ENCODE assay signal across 24 cellular contexts in the genomic region with DNA sequence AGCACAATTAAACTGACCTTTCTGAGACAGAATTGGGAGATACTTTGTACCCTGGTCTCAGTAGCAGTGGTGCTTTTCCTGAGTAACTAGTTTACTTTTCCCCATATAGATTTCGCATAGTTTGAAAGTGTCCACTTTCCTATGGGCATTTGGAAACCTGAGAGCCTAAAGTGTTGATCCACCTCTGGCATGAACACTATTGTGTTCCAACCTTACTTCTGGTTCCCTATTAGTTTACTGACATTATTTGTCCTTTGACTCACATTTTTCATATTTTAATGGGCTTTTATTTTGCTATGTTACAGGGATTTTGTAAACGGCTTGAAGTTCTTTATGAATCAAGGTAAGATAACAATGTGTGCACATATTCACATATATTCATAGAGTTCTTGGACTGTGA.
"Had no signal": no experiment of that assay in that cellular context is flagged by ENCODE, and none has a peak within 500 bp of the region (broad histone marks: within the 10 kb centered on the region; RNA-seq: fewer than 3 reads in every experiment).

No MANE protein-coding gene starts in this region.

- DNase-seq: colonic mucosa; cortex of kidney; dermis blood vessel endothelial cell; dorsolateral prefrontal cortex; effector CD4-positive, alpha-beta T cell; effector CD8-positive, alpha-beta T cell; effector memory CD4-positive, alpha-beta T cell; effector memory CD8-positive, alpha-beta T cell; endodermal cell; erythroblast; esophagus squamous epithelium; foreskin fibroblast; foreskin keratinocyte; foreskin melanocyte; gastrocnemius medialis; glutamatergic neuron; head of caudate nucleus; heart left ventricle; heart right ventricle had no signal

- H3K36me3 ChIP-seq: colonic mucosa, esophagus muscularis mucosa, esophagus squamous epithelium, gastrocnemius medialis, gastroesophageal sphincter, heart left ventricle, heart right ventricle had no signal

- H3K9me3 ChIP-seq: colonic mucosa, esophagus muscularis mucosa, esophagus squamous epithelium, gastrocnemius medialis, gastroesophageal sphincter had no signal

- ATAC-seq: effector memory CD8-positive, alpha-beta T cell; esophagus mucosa; foreskin keratinocyte; gastrocnemius medialis; gastroesophageal sphincter; heart left ventricle; heart right ventricle had no signal

- H3K27me3 ChIP-seq: colonic mucosa, esophagus muscularis mucosa, esophagus squamous epithelium, foreskin keratinocyte, gastrocnemius medialis, gastroesophageal sphincter, heart left ventricle, heart right ventricle had no signal

- H3K27ac ChIP-seq: colonic mucosa, coronary artery, dorsolateral prefrontal cortex, epithelial cell of prostate, esophagus muscularis mucosa, esophagus squamous epithelium, foreskin keratinocyte, gastrocnemius medialis, gastroesophageal sphincter, heart left ventricle, heart right ventricle had no signal

- H3K4me1 ChIP-seq: colonic mucosa, esophagus muscularis mucosa, esophagus squamous epithelium, gastrocnemius medialis, gastroesophageal sphincter, heart left ventricle, heart right ventricle had no signal

- H3K4me3 ChIP-seq: colonic mucosa, coronary artery, dorsolateral prefrontal cortex, esophagus muscularis mucosa, esophagus squamous epithelium, gastrocnemius medialis, gastroesophageal sphincter, heart left ventricle, heart right ventricle had no signal
